In the genomic region with DNA sequence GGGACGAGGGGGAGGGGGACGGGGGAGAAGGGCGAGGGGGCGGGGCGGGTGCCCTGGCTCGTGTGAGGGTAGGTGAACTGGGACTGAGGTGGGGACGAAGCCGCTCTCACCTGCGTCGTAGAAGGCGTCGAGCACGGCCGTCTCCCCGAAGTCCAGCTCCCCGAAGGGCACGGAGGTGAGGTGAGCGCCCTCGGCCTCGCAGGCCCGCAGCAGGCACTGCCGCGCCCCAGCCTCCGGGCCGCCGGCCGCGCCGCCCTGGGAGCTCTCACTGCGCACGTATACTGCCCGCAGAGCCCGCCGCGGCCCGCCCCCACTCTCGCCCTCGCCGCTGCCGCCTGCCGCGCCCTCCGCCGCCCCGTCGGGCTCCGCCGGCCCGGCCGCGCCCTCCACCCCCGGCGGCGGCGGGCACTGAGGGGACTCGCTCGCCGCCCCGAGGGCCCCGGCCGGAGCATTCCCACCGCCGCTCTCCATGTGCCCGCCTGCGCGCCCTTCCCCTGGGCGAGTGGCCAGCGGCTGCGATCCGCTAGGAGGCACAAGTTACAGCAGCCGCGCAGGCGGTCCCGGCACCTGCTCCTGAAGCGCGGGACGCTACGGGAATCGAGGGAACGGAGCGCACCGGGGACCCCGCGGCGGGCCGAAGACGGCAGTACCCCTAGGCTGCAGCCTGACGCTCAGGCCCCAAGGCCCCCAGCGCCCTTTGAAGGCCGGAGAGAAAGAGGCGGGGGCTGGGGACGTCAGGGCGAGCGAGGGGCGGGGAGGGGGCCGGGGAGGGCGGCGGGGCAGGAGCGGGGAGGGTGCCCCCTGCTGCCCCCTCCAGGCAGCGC, we compare ENCODE assay signal across 1 cellular context.
TF ChIP-seq lines count a peak whose summit lies in the region.

Gene MAP3K15 (minus strand): TSS at position 718 of the 824 bp plus-strand sequence. CDS start 247 bp downstream, at position 471.

TF ChIP-seq in IMR-90, 13 proteins besides CTCF, POLR2A, EP300 and RAD21:
- TF ChIP-seq BHLHE40 (IDR thresholded peaks at IDR 0.05; ENCODE audit: low read depth, low read length) (no peak), CEBPB (IDR thresholded peaks at IDR 0.05; ENCODE audit: low read depth, low read length) (no peak), RCOR1 (IDR thresholded peaks at IDR 0.05; ENCODE audit: insufficient replicate concordance, low read length) (no peak), FOS (IDR thresholded peaks at IDR 0.05; ENCODE audit: low read depth, low read length) (no peak), RFX5 (IDR thresholded peaks at IDR 0.05; ENCODE audit: low read depth, low read length) (no peak), ELK1 (IDR thresholded peaks at IDR 0.05; ENCODE audit: borderline replicate concordance, low read depth, low read length) (no peak), NFE2L2 (IDR thresholded peaks at IDR 0.05; ENCODE audit: low read depth, low read length) (no peak), MXI1 (IDR thresholded peaks at IDR 0.05; ENCODE audit: borderline replicate concordance, low read depth, low read length) (no peak), MAZ (IDR thresholded peaks at IDR 0.05; ENCODE audit: borderline replicate concordance, low read depth, low read length) (no peak), CHD1 (IDR thresholded peaks at IDR 0.05; ENCODE audit: low read depth, low read length) (no peak), MAFK (IDR thresholded peaks at IDR 0.05; ENCODE audit: low read depth, low read length) (no peak), SMC3 (IDR thresholded peaks at IDR 0.05; ENCODE audit: low read depth, low read length) (no peak)
- TF ChIP-seq, protein P1, sequence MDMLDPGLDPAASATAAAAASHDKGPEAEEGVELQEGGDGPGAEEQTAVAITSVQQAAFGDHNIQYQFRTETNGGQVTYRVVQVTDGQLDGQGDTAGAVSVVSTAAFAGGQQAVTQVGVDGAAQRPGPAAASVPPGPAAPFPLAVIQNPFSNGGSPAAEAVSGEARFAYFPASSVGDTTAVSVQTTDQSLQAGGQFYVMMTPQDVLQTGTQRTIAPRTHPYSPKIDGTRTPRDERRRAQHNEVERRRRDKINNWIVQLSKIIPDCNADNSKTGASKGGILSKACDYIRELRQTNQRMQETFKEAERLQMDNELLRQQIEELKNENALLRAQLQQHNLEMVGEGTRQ (IDR thresholded peaks at IDR 0.05; ENCODE audit: low read depth, low read length) = no peak
